ENCODE assay signal across 13 cellular contexts in the genomic region with DNA sequence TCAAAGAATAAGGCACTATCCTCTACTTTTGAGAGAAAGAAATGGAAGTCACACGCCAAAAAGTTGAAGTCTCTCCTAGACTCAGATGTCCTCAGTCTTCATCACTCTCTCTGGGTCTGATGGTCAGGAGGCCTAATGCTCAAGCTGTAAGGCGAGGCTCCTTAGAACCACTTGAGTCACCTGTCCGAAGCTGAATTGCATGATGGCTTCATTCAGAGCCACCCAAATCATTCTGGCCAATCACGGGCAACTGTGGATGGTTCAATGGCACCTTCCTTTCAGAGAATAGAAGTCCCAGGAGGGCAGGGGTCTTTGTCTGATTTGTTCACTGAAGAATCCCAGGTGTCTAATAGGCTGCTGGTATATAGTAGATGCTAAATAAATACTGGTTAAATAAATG.
DNase-seq lines count a peak whose midpoint lies in the region; FAIRE-seq and TF ChIP-seq lines count a peak whose summit lies in the region.
"Had no signal": no experiment of that assay in that cellular context is flagged by ENCODE, and none has a peak within 500 bp of the region (broad histone marks: within the 10 kb centered on the region; RNA-seq: fewer than 3 reads in every experiment).

No MANE protein-coding gene starts in this region.

- H3K9ac ChIP-seq in Loucy (ENCODE audit: low read depth, low read length, poor library complexity, severe bottlenecking) (peak overlapping the region; percentile 13), astrocyte (ENCODE audit: low read length) (peak overlapping the region; percentile 73), skeletal muscle satellite cell (ENCODE audit: low read depth, low read length) (no peak overlapping the region)

- no peaks in the 10 kb centered on the region for H3F3A ChIP-seq in Loucy (ENCODE audit: low read depth)

- H3K4me3 ChIP-seq in Loucy (ENCODE audit: low read length, poor library complexity, severe bottlenecking) (no peak overlapping the region), astrocyte (ENCODE audit: insufficient read depth, low read depth, low read length) (no peak overlapping the region), skeletal muscle satellite cell (ENCODE audit: low read length) (no peak overlapping the region), esophagus muscularis mucosa (no peak overlapping the region), BE2C (ENCODE audit: low read depth, low read length) (no peak overlapping the region)
- H3K4me3 ChIP-seq: right lobe of liver had no signal

- no peak for TF ChIP-seq POLR2A in esophagus muscularis mucosa (IDR thresholded peaks at IDR 0.05; ENCODE audit: low read depth)

- H3K9me3 ChIP-seq in Loucy (ENCODE audit: insufficient read depth, low read depth, low read length) (no peaks in the 10 kb centered on the region), astrocyte (ENCODE audit: insufficient read depth, low read depth, low read length) (no peaks in the 10 kb centered on the region), skeletal muscle satellite cell (replicated peaks; ENCODE audit: low read length) (no peaks in the 10 kb centered on the region), esophagus muscularis mucosa (no peaks in the 10 kb centered on the region), BE2C (no peaks in the 10 kb centered on the region)
- H3K9me3 ChIP-seq: right lobe of liver, tibial nerve had no signal

- H3K27me3 ChIP-seq in Loucy (ENCODE audit: insufficient read depth, low read length, poor library complexity, severe bottlenecking) (no peaks in the 10 kb centered on the region), astrocyte (ENCODE audit: insufficient read depth, low read length) (no peaks in the 10 kb centered on the region), skeletal muscle satellite cell (ENCODE audit: control insufficient read depth, insufficient read depth, low read length) (no peaks in the 10 kb centered on the region), esophagus muscularis mucosa (no peaks in the 10 kb centered on the region), BE2C (no peaks in the 10 kb centered on the region)
- H3K27me3 ChIP-seq: right lobe of liver, tibial nerve had no signal

- no peak overlapping the region for H3K27ac Mint-ChIP-seq in astrocyte (ENCODE audit: unreplicated experiment)

- H3K4me1 ChIP-seq in Loucy (ENCODE audit: insufficient read depth, low read length, poor library complexity, severe bottlenecking) (peaks cover 37% of the 10 kb centered on the region), astrocyte (ENCODE audit: insufficient read depth, low read length) (peaks cover 14% of the 10 kb centered on the region), skeletal muscle satellite cell (ENCODE audit: control insufficient read depth, insufficient read depth, low read length) (peaks cover 26% of the 10 kb centered on the region), esophagus muscularis mucosa (peaks cover 13 to 25% (median 17%) of the 10 kb centered on the region in 4 donors), BE2C (no peaks in the 10 kb centered on the region)

- no peak overlapping the region for H3K4me2 ChIP-seq in Loucy (ENCODE audit: low read depth, low read length, poor library complexity, severe bottlenecking)
- H3K4me2 ChIP-seq in astrocyte (ENCODE audit: low read length), result peak overlapping the region; percentile 85
- peak overlapping the region; percentile 98 for H3K4me2 ChIP-seq in skeletal muscle satellite cell (ENCODE audit: low read length)

- WGBS in esophagus muscularis mucosa, result 66% methylated on average over 4 of the region's 4 CpGs

- no peak for FAIRE-seq in astrocyte (lab: Jason Lieb, UNC)
- FAIRE-seq: H54 had no signal

- H3K27ac ChIP-seq in astrocyte (ENCODE audit: low read depth, low read length), result no peak overlapping the region
- no peak overlapping the region for H3K27ac ChIP-seq in esophagus muscularis mucosa (replicated peaks in 1 of 4)
- H3K27ac ChIP-seq: epithelial cell of prostate, right lobe of liver had no signal

- no peak overlapping the region for H2AFZ ChIP-seq in Loucy (ENCODE audit: low read length)
- no peak overlapping the region for H2AFZ ChIP-seq in astrocyte (ENCODE audit: low read depth, low read length)

- H3K9me2 ChIP-seq in Loucy (replicated peaks; ENCODE audit: low read depth, low read length), result no peaks in the 10 kb centered on the region

- H3K36me3 ChIP-seq in Loucy (ENCODE audit: insufficient read depth, low read length) (no peaks in the 10 kb centered on the region), astrocyte (ENCODE audit: insufficient read depth, low read length) (no peaks in the 10 kb centered on the region), skeletal muscle satellite cell (ENCODE audit: insufficient read depth, low read length) (no peaks in the 10 kb centered on the region), esophagus muscularis mucosa (no peaks in the 10 kb centered on the region), BE2C (no peaks in the 10 kb centered on the region)
- H3K36me3 ChIP-seq: right lobe of liver, tibial nerve had no signal

- H3K36me3 Mint-ChIP-seq in astrocyte (ENCODE audit: low read depth, unreplicated experiment), result peaks cover 3% of the 10 kb centered on the region

- TF ChIP-seq CTCF in Loucy (conservative IDR thresholded peaks at IDR 0.05; ENCODE audit: low read length), result no peak
- no peak for TF ChIP-seq CTCF in astrocyte (IDR thresholded peaks at IDR 0.05; ENCODE audit: insufficient read depth, low read depth, low read length)
- no peak for TF ChIP-seq CTCF in esophagus muscularis mucosa (IDR thresholded peaks at IDR 0.05)
- no peak for TF ChIP-seq CTCF in BE2C (IDR thresholded peaks at IDR 0.05; ENCODE audit: low read depth, low read length)

- H4K20me1 ChIP-seq in Loucy (ENCODE audit: insufficient read depth, low read length, poor library complexity, severe bottlenecking) (no peaks in the 10 kb centered on the region), astrocyte (ENCODE audit: insufficient read depth, low read length) (no peaks in the 10 kb centered on the region)

- peak; percentile 53 for DNase-seq in activated CD8-positive, alpha-beta memory T cell treated with anti-CD3 and anti-CD28 coated beads for 24 hours
- DNase-seq in activated CD8-positive, alpha-beta memory T cell treated with anti-CD3 and anti-CD28 coated beads, Interleukin-2, amount 50 U/mL, for 4 hours, result no peak
- no peak for DNase-seq in astrocyte (ENCODE audit: low read depth)
- no peak for DNase-seq in esophagus muscularis mucosa (ENCODE audit: extremely low spot score)
- DNase-seq in OCI-M1 (lab: John Stamatoyannopoulos, UW), result no peak
- DNase-seq in BE2C, result no peak

- peaks cover 7% of the 10 kb centered on the region for H3K4me1 Mint-ChIP-seq in astrocyte (ENCODE audit: low read depth, unreplicated experiment)

- no peaks in the 10 kb centered on the region for H3K27me3 Mint-ChIP-seq in astrocyte (ENCODE audit: low read depth, unreplicated experiment)
- H3K27me3 Mint-ChIP-seq: activated naive CD4-positive, alpha-beta T cell treated with anti-CD3 and anti-CD28 coated beads, Interleukin-2, amount 50 U/mL, for 24 hours had no signal

- peak overlapping the region; percentile 50 for H3K4me3 Mint-ChIP-seq in astrocyte (ENCODE audit: unreplicated experiment)

- H3K79me2 ChIP-seq in Loucy (ENCODE audit: insufficient read depth, low read length), result no peaks in the 10 kb centered on the region
- H3K79me2 ChIP-seq in astrocyte (ENCODE audit: insufficient read depth, low read length), result no peaks in the 10 kb centered on the region

- H3K9me3 Mint-ChIP-seq in astrocyte (ENCODE audit: unreplicated experiment), result no peaks in the 10 kb centered on the region

- no peak for TF ChIP-seq EP300 in esophagus muscularis mucosa (IDR thresholded peaks at IDR 0.05)

- intact Hi-C loops in esophagus muscularis mucosa (cut with DNase I), result loop anchor here (2.0 to 5.0 kb wide), 3 partner anchors 70 to 297 kb away; a partner anchor contains a TSS
